ENCODE assay signal across 14 cellular contexts in genomic region chr2:6080837-6081541, GRCh38.
A peak's percentile ranks its signal among the peaks of the same experiment; 100 is the strongest.
DNase-seq lines count a peak whose midpoint lies in the region; ATAC-seq, FAIRE-seq and TF ChIP-seq lines count a peak whose summit lies in the region.
"Had no signal": no experiment of that assay in that cellular context is flagged by ENCODE, and none has a peak within 500 bp of the region (broad histone marks: within the 10 kb centered on the region; RNA-seq: fewer than 3 reads in every experiment).

No MANE protein-coding gene starts in this region.

- WGBS in small intestine, 3 donors, result 66 to 80% (median 73%) methylated on average over 20 of the region's 20 CpGs

- peaks cover 4% of the 10 kb centered on the region for H3K36me3 Mint-ChIP-seq in type B pancreatic cell
- H3K36me3 Mint-ChIP-seq in natural killer cell, result no peaks in the 10 kb centered on the region

- H3K9me3 Mint-ChIP-seq in type B pancreatic cell (no peaks in the 10 kb centered on the region), natural killer cell (peaks cover 2 to 12% of the 10 kb centered on the region in 2 donors)

- peaks cover 39% of the 10 kb centered on the region for H3K4me1 Mint-ChIP-seq in type B pancreatic cell (ENCODE audit: unreplicated experiment)
- H3K4me1 Mint-ChIP-seq in natural killer cell, result no peaks in the 10 kb centered on the region

- no peak overlapping the region for H3K27ac ChIP-seq in small intestine (ENCODE audit: low read depth in 1 of 2, low read length in 1 of 2)
- H3K27ac ChIP-seq: suprapubic skin had no signal

- TF ChIP-seq CTCF in type B pancreatic cell (conservative IDR thresholded peaks at IDR 0.05) (no peak), natural killer cell (IDR thresholded peaks at IDR 0.05) (no peak)

- peak overlapping the region in 1 of 2 donors; percentile 26 for H3K4me3 ChIP-seq in small intestine (ENCODE audit: low read depth in 1 of 2, low read length in 2 of 2)
- H3K4me3 ChIP-seq: GM12878, suprapubic skin had no signal

- intact Hi-C loops in left ventricle myocardium superior (cut with micrococcal nuclease), result no loop called here
- intact Hi-C loops in natural killer cell (cut with micrococcal nuclease), result no loop called here

- DNase-seq in NCI-H2196 (lab: John Stamatoyannopoulos, UW; ENCODE audit: unreplicated experiment) (peak; percentile 54), NCI-H2196 treated with DMSO at 0.1 percent for 48 hours (lab: John Stamatoyannopoulos, UW; ENCODE audit: unreplicated experiment) (no peak), RPMI8226 (peak; percentile 20), left ventricle myocardium superior (no peak), type B pancreatic cell (ENCODE audit: extremely low spot score, unreplicated experiment) (no peak), small intestine (no peak), natural killer cell (no peak)
- DNase-seq in activated naive CD4-positive, alpha-beta T cell (lab: John Stamatoyannopoulos, UW), result no peak
- DNase-seq: Calu3, HCEC 1CT, NCI-H1417 treated with DMSO at 0.1 percent for 48 hours had no signal

- no peaks in the 10 kb centered on the region for H3K27me3 ChIP-seq in small intestine (ENCODE audit: control insufficient read depth in 2 of 2, insufficient read depth in 2 of 2, low read length in 2 of 2)
- H3K27me3 ChIP-seq: suprapubic skin had no signal

- H3K27me3 Mint-ChIP-seq in type B pancreatic cell (no peaks in the 10 kb centered on the region), natural killer cell (ENCODE audit: low read depth in 2 of 2) (no peaks in the 10 kb centered on the region)

- H3K27ac Mint-ChIP-seq in type B pancreatic cell (peak overlapping the region; percentile 33), natural killer cell (no peak overlapping the region)

- H3K9me3 ChIP-seq in small intestine (ENCODE audit: control insufficient read depth, low read depth), result no peaks in the 10 kb centered on the region
- H3K9me3 ChIP-seq: suprapubic skin had no signal

- no peak for FAIRE-seq in small intestine (lab: Jason Lieb, UNC)
- FAIRE-seq: endometrium, GM12878 had no signal

- no peaks in the 10 kb centered on the region for H3K36me3 ChIP-seq in small intestine (ENCODE audit: control insufficient read depth in 2 of 2, insufficient read depth in 2 of 2, low read length in 2 of 2)
- H3K36me3 ChIP-seq: suprapubic skin had no signal

- ATAC-seq in left ventricle myocardium superior, result peak; percentile 66
- no peak for ATAC-seq in natural killer cell
- ATAC-seq: GM12878 had no signal

- no peak overlapping the region for H3K4me3 Mint-ChIP-seq in type B pancreatic cell
- no peak overlapping the region for H3K4me3 Mint-ChIP-seq in natural killer cell

- H3K4me1 ChIP-seq in small intestine (ENCODE audit: control insufficient read depth in 2 of 2, insufficient read depth in 1 of 2, low read depth in 1 of 2, low read length in 1 of 2), result no peaks in the 10 kb centered on the region
- H3K4me1 ChIP-seq: suprapubic skin had no signal

Comparison
In these comparisons a context has a peak if more than half of its experiments do, and no peak if none do; other contexts are left out.
1. DNase-seq: peak in NCI-H2196 (single experiment) and RPMI8226 (single experiment); none in NCI-H2196 treated with DMSO at 0.1 percent for 48 hours (single experiment), left ventricle myocardium superior (single experiment), type B pancreatic cell (single experiment), small intestine (single experiment), natural killer cell (single experiment) and activated naive CD4-positive, alpha-beta T cell (0 of 4).